Comparison of ENCODE assay signal across 1 cellular context in the genomic region with DNA sequence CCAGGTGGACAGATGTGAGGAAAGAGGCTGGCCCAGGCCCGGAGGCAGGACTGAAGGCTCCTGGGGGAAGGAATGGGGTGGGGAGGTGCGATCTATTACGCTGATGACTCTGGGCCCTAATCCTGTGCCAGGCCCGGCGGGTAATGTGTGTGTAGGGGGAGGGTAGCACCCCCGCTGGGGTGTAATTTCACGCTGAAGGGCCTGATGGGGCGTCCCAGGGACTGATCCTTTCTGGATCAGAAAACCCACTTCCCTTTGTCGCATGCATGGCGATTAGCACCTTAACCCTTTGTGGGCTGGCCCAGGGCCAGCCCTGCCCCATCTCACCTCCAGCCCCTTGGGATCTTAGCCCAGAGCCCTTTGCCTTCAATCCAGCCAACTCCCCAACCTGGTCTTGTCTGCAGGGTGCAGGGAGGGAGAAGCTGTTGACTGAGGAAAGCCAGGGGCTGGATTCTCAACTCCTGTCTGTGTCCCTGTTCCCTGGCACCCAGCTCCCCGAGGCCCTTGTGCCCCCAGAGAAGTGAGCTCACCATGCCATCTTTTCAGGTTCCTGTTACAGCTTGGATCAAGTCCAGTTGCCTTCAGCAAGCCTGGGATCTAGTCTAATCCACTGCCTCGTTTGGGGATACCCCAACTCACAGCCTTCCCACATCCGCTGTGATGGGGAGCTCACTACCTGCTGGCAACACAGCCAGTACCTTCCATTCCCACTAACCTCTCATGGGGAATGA.
TF ChIP-seq lines count a peak whose summit lies in the region.

No MANE protein-coding gene starts in this region.

TF ChIP-seq in H1, 55 proteins besides CTCF, POLR2A, EP300 and RAD21:
- TF ChIP-seq GABPA (IDR thresholded peaks at IDR 0.05; ENCODE audit: borderline replicate concordance, insufficient read depth, low read length) (no peak), PHF8 (conservative IDR thresholded peaks at IDR 0.05; ENCODE audit: low read depth, low read length) (no peak), SUZ12 (IDR thresholded peaks at IDR 0.05; ENCODE audit: low read length) (peak; percentile 17; the same call in 1 of the 2 replicates), ASH2L (IDR thresholded peaks at IDR 0.05; ENCODE audit: low read length) (peak; percentile 24), HDAC2 (IDR thresholded peaks at IDR 0.05; ENCODE audit: borderline replicate concordance in 1 of 2, low read depth in 2 of 2, low read length in 2 of 2) (0 out of 4 replicates have a peak, but pooled peaks of 1 of the 2 experiments have one; percentile 34), CREB1 (IDR thresholded peaks at IDR 0.05) (no peak), JUND (IDR thresholded peaks at IDR 0.05; ENCODE audit: low read length) (no peak)
